In genomic region chr12:49198431-49199155, GRCh38 we compare ENCODE assay signal across 11 cellular contexts. TPM values are rescaled to one million over a fixed set of nuclear protein-coding genes. Genes with fewer than 3 reads are reported as not detected.
A peak's percentile ranks its signal among the peaks of the same experiment; 100 is the strongest.
DNase-seq lines count a peak whose midpoint lies in the region; ATAC-seq, FAIRE-seq and TF ChIP-seq lines count a peak whose summit lies in the region.
"Had no signal": no experiment of that assay in that cellular context is flagged by ENCODE, and none has a peak within 500 bp of the region (broad histone marks: within the 10 kb centered on the region; RNA-seq: fewer than 3 reads in every experiment).

No MANE protein-coding gene starts in this region.

- H3K4me1 Mint-ChIP-seq in activated T-cell treated with anti-CD3 and anti-CD28 coated beads, Interleukin-2, amount 50 U/mL, for 4 hours (ENCODE audit: low read depth) = peaks cover 13% of the 10 kb centered on the region
- H3K4me1 Mint-ChIP-seq in activated CD8-positive, alpha-beta T cell treated with anti-CD3 and anti-CD28 coated beads, Interleukin-2, amount 10 ng/mL, durations not matched to agents 7 days and 5 days (ENCODE audit: low read depth) = peaks cover 14% of the 10 kb centered on the region

- H3K4me1 ChIP-seq in A549 = peaks cover 30% of the 10 kb centered on the region
- H3K4me1 ChIP-seq: Caco-2 had no signal

- H3K36me3 Mint-ChIP-seq in activated T-cell treated with anti-CD3 and anti-CD28 coated beads, Interleukin-2, amount 50 U/mL, for 4 hours (ENCODE audit: insufficient read depth) = peaks cover 2% of the 10 kb centered on the region
- no peaks in the 10 kb centered on the region for H3K36me3 Mint-ChIP-seq in activated CD8-positive, alpha-beta T cell treated with anti-CD3 and anti-CD28 coated beads, Interleukin-2, amount 10 ng/mL, durations not matched to agents 7 days and 5 days (ENCODE audit: low read depth)

- 67% methylated on average over 11 of the region's 11 CpGs for WGBS in A549 (ENCODE audit: missing lambda C conversion rate)

- no peak for TF ChIP-seq RAD21 in A549 (conservative IDR thresholded peaks at IDR 0.05 in 1 of 2, IDR thresholded peaks at IDR 0.05 in 1 of 2)

- ATAC-seq in A549 = peak in 1 of 2 experiments; percentile 25; a peak in 2 of 6 replicates
- no peak for ATAC-seq in HG03521 (IDR thresholded peaks at IDR 0.05; ENCODE audit: unreplicated experiment)
- ATAC-seq in activated T-cell treated with anti-CD3 and anti-CD28 coated beads, Interleukin-2, amount 50 U/mL, for 4 hours = no peak
- ATAC-seq in activated CD8-positive, alpha-beta T cell treated with anti-CD3 and anti-CD28 coated beads, Interleukin-2, amount 10 ng/mL, durations not matched to agents 7 days and 5 days = no peak

- TF ChIP-seq POLR2A in A549 (IDR thresholded peaks at IDR 0.05; ENCODE audit: low read length) = no peak

- no peaks in the 10 kb centered on the region for H3K9me3 Mint-ChIP-seq in activated T-cell treated with anti-CD3 and anti-CD28 coated beads, Interleukin-2, amount 50 U/mL, for 4 hours
- H3K9me3 Mint-ChIP-seq in activated CD8-positive, alpha-beta T cell treated with anti-CD3 and anti-CD28 coated beads, Interleukin-2, amount 10 ng/mL, durations not matched to agents 7 days and 5 days (ENCODE audit: insufficient read depth) = no peaks in the 10 kb centered on the region
- H3K9me3 Mint-ChIP-seq: activated CD4-positive, alpha-beta memory T cell treated with anti-CD3 and anti-CD28 coated beads, Interleukin-2, amount 10 ng/mL, durations not matched to agents 7 days and 5 days had no signal

- TF ChIP-seq EP300 in A549 (IDR thresholded peaks at IDR 0.05) = no peak

- no peak overlapping the region for H3K4me3 Mint-ChIP-seq in activated T-cell treated with anti-CD3 and anti-CD28 coated beads, Interleukin-2, amount 50 U/mL, for 4 hours
- H3K4me3 Mint-ChIP-seq in activated CD8-positive, alpha-beta T cell treated with anti-CD3 and anti-CD28 coated beads, Interleukin-2, amount 10 ng/mL, durations not matched to agents 7 days and 5 days = no peak overlapping the region
- H3K4me3 Mint-ChIP-seq: activated CD4-positive, alpha-beta memory T cell treated with anti-CD3 and anti-CD28 coated beads, Interleukin-2, amount 10 ng/mL, durations not matched to agents 7 days and 5 days had no signal

- no peak overlapping the region for H3K27ac Mint-ChIP-seq in activated CD8-positive, alpha-beta T cell treated with anti-CD3 and anti-CD28 coated beads, Interleukin-2, amount 10 ng/mL, durations not matched to agents 7 days and 5 days
- H3K27ac Mint-ChIP-seq: activated CD4-positive, alpha-beta memory T cell treated with anti-CD3 and anti-CD28 coated beads, Interleukin-2, amount 10 ng/mL, durations not matched to agents 7 days and 5 days had no signal

- TF ChIP-seq CTCF in A549 (IDR thresholded peaks at IDR 0.05) (no peak), astrocyte of the cerebellum (IDR thresholded peaks at IDR 0.05; ENCODE audit: low read depth, low read length, missing control alignments) (no peak)

- H3K4me3 ChIP-seq in A549 (no peak overlapping the region), astrocyte of the cerebellum (ENCODE audit: low read depth, low read length) (peak overlapping the region; percentile 10)
- H3K4me3 ChIP-seq: lung had no signal

- H3K27me3 Mint-ChIP-seq in activated T-cell treated with anti-CD3 and anti-CD28 coated beads, Interleukin-2, amount 50 U/mL, for 4 hours (ENCODE audit: low read depth) = peaks cover 2% of the 10 kb centered on the region
- H3K27me3 Mint-ChIP-seq in activated CD8-positive, alpha-beta T cell treated with anti-CD3 and anti-CD28 coated beads, Interleukin-2, amount 10 ng/mL, durations not matched to agents 7 days and 5 days (ENCODE audit: low read depth) = peaks cover 17% of the 10 kb centered on the region

- no peaks in the 10 kb centered on the region for H3K9me3 ChIP-seq in A549
- H3K9me3 ChIP-seq: Caco-2 had no signal

- H3K27ac ChIP-seq in A549 = peak overlapping the region in 1 of 2 experiments; percentile 36; a peak in 2 of 6 replicates

- DNase-seq in A549 (ENCODE audit: low read depth in 1 of 2, low spot score in 1 of 2) (no peak), NCI-H1092 (lab: John Stamatoyannopoulos, UW) (peak; percentile 49), astrocyte of the cerebellum (ENCODE audit: low read depth) (peak; percentile 96), iPS-NIHi7 (ENCODE audit: extremely low spot score) (peak; percentile 26), epidermal melanocyte (ENCODE audit: insufficient read length, low spot score) (no peak)
- DNase-seq in activated T-cell treated with anti-CD3 and anti-CD28 coated beads, Interleukin-2, amount 50 U/mL, for 4 hours = no peak
- DNase-seq in activated CD8-positive, alpha-beta T cell treated with anti-CD3 and anti-CD28 coated beads, Interleukin-2, amount 10 ng/mL, durations not matched to agents 7 days and 5 days = no peak
- DNase-seq: activated CD4-positive, alpha-beta memory T cell treated with anti-CD3 and anti-CD28 coated beads, Interleukin-2, amount 10 ng/mL, durations not matched to agents 7 days and 5 days had no signal

- in situ Hi-C loops in astrocyte of the cerebellum (cut with HindIII; ENCODE audit: low sequenced_read_pairs) = loop anchor here (5.0 kb wide), 1 partner anchor 34 kb away; no protein-coding TSS in a partner anchor

- POLR2A ChIA-PET in A549 (lab: Yijun Ruan, JAX) = interaction anchor here (1.0 to 1.3 kb wide), 2 partner anchors 10 to 68 kb away, joined by 3 to 6 read pairs; partner anchors contain the start of genes TUBA1A and TUBA1B
- POLR2A ChIA-PET in activated CD8-positive, alpha-beta T cell treated with anti-CD3 and anti-CD28 coated beads, Interleukin-2, amount 10 ng/mL, durations not matched to agents 7 days and 5 days (lab: Charles Lee) = interaction anchor here (2.7 to 6.1 kb wide), 2 partner anchors 10 to 68 kb away, joined by 16 to 24 read pairs; partner anchors contain the start of genes TUBA1A and TUBA1B

- no peak for FAIRE-seq in A549 (lab: Jason Lieb, UNC)

- CTCF ChIA-PET in A549 (lab: Yijun Ruan, JAX) = interaction anchor here (1.4 to 3.8 kb wide), 3 partner anchors 10 to 36 kb away, joined by 5 to 15 read pairs (median 10); partner anchors contain the start of gene TUBA1A
- CTCF ChIA-PET in activated CD8-positive, alpha-beta T cell treated with anti-CD3 and anti-CD28 coated beads, Interleukin-2, amount 10 ng/mL, durations not matched to agents 7 days and 5 days (lab: Charles Lee) = interaction anchor here (1.0 kb wide), 1 partner anchor 10 kb away, joined by 5 read pairs; the partner anchor contains the start of gene TUBA1A

- H3K4me2 ChIP-seq in A549 = peak overlapping the region; percentile 1; the same call in 1 of the 3 replicates

TF ChIP-seq in A549, 52 proteins besides CTCF, POLR2A, EP300 and RAD21:
- TF ChIP-seq NR3C1 (IDR thresholded peaks at IDR 0.05) (no peak), FOSL2 (IDR thresholded peaks at IDR 0.05) (no peak), FOSL2 (CRISPR knock-in tag; IDR thresholded peaks at IDR 0.05) (no peak), SREBF2 (IDR thresholded peaks at IDR 0.05) (no peak), HDAC2 (IDR thresholded peaks at IDR 0.05) (no peak), POLR2AphosphoS2 (conservative IDR thresholded peaks at IDR 0.05; ENCODE audit: low read length) (no peak), USF2 (IDR thresholded peaks at IDR 0.05) (no peak), HOXB5 (CRISPR knock-in tag; IDR thresholded peaks at IDR 0.05) (no peak), ESRRA (IDR thresholded peaks at IDR 0.05; ENCODE audit: borderline replicate concordance, low read length) (no peak), NFE2L2 (conservative IDR thresholded peaks at IDR 0.05; ENCODE audit: low read length) (no peak), BCL3 (IDR thresholded peaks at IDR 0.05) (no peak), TFCP2L1 (CRISPR knock-in tag; IDR thresholded peaks at IDR 0.05) (no peak), HEYL (CRISPR knock-in tag; IDR thresholded peaks at IDR 0.05) (no peak), ELK1 (IDR thresholded peaks at IDR 0.05; ENCODE audit: low read depth, low read length) (no peak)

RNA-seq across cellular contexts. Expression of gene TUBA1A, which starts 9.7 kb away (rescaled TPM):
- 163 and 231 TPM in 2 replicates for polyA plus RNA-seq in A549 (2011; rRNA removed)
- polyA plus RNA-seq in A549 (2012; cell fraction: cytosol; rRNA removed) = 298 and 345 TPM in 2 replicates
- 421 and 435 TPM in 2 replicates for polyA plus RNA-seq in A549 (2012; cell fraction: nucleus; rRNA removed)
- polyA plus RNA-seq in A549 (2017; fragmentation: RNase III; extraction: RNeasy Plus Mini Kit Qiagen cat#74134 plus additional on column Dnase treatment) = 218 to 241 TPM (median 222 TPM) in 3 replicates
- polyA minus RNA-seq in A549 (2011; rRNA and poly(A)+ RNA removed) = 207 and 253 TPM in 2 replicates
- 10 to 100 TPM; 23.5 to 37.0 (median 24.7) TPM for total RNA-seq in activated T-cell treated with anti-CD3 and anti-CD28 coated beads, Interleukin-2, amount 50 U/mL, for 4 hours
- 100 to 1,000 TPM; 117 to 120 TPM for total RNA-seq in activated CD8-positive, alpha-beta T cell treated with anti-CD3 and anti-CD28 coated beads, Interleukin-2, amount 10 ng/mL, durations not matched to agents 7 days and 5 days

Comparison
In these comparisons a context has a peak if more than half of its experiments do, and no peak if none do; other contexts are left out.
1. DNase-seq: peak in NCI-H1092 (single experiment), astrocyte of the cerebellum (single experiment) and iPS-NIHi7 (single experiment); none in A549 (0 of 2), epidermal melanocyte (single experiment), activated T-cell treated with anti-CD3 and anti-CD28 coated beads, Interleukin-2, amount 50 U/mL, for 4 hours (single experiment) and activated CD8-positive, alpha-beta T cell treated with anti-CD3 and anti-CD28 coated beads, Interleukin-2, amount 10 ng/mL, durations not matched to agents 7 days and 5 days (single experiment).